ENCODE assay signal across 8 cellular contexts in the genomic region with DNA sequence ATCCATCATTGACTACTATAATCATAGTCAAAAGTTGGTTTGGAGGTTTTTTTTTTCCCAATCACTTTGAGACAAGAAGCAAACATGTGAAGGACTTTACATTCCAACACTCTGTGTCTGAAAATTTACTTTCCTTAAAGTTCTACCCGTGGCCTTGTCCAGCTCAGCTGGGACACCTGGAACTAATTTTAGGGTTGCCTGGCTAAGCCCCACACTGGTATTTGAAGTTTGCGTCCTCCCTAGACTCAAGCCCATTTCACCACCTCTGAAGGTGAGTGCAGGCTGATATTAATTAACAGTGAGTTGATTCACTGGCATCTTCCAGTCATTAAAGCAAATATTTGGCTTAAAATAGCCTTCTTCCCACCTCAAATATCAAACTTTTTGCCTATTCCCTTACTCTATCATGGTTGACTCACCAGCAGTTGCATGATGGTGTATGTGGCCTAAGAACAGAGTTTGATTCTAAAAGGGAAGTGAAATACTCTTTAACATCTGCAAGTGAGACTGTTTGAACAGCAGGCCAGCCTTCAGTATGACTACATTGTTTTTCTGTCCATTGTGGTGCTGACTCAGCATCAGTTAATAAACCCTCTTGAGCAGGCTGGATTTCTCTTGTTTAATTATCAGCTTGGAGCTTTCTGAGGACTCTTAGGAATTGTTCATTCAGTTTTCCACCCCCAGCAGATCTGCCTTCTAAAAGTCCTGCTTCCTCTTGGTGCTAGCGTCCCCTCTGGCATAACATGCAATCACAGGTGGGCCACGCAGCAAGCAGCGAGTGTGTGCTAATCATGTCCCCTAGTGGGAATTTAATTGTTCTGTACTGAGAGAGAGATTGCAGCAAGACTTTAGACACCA. TPM values are rescaled to one million over a fixed set of nuclear protein-coding genes. Genes with fewer than 3 reads are reported as not detected.
DNase-seq lines count a peak whose midpoint lies in the region; ATAC-seq and TF ChIP-seq lines count a peak whose summit lies in the region.

No MANE protein-coding gene starts in this region.

- H3K4me3 Mint-ChIP-seq in IgD-negative memory B cell, result peak overlapping the region; percentile 12 to 98 (median 56)

- H3K36me3 ChIP-seq in right atrium auricular region, result no peaks in the 10 kb centered on the region
- no peaks in the 10 kb centered on the region for H3K36me3 ChIP-seq in GM23248 (ENCODE audit: low read depth)
- H3K36me3 ChIP-seq in esophagus (ENCODE audit: control insufficient read depth in 2 of 2, insufficient read depth in 2 of 2, low read length in 1 of 2), result no peaks in the 10 kb centered on the region
- no peaks in the 10 kb centered on the region for H3K36me3 ChIP-seq in effector memory CD4-positive, alpha-beta T cell (ENCODE audit: control insufficient read depth, insufficient read depth, low read length)

- peak; percentile 33 for ATAC-seq in Right ventricle myocardium superior (ENCODE audit: poor library complexity)

- no peaks in the 10 kb centered on the region for H3K9me3 ChIP-seq in right atrium auricular region
- no peaks in the 10 kb centered on the region for H3K9me3 ChIP-seq in GM23248 (ENCODE audit: low read depth)
- H3K9me3 ChIP-seq in esophagus (ENCODE audit: control insufficient read depth in 2 of 2, insufficient read depth in 1 of 2, low read depth in 1 of 2, low read length in 1 of 2), result no peaks in the 10 kb centered on the region
- no peaks in the 10 kb centered on the region for H3K9me3 ChIP-seq in effector memory CD4-positive, alpha-beta T cell (ENCODE audit: control insufficient read depth, low read length)

- H4K20me1 ChIP-seq in GM23248 (ENCODE audit: insufficient read depth), result no peaks in the 10 kb centered on the region

- no peaks in the 10 kb centered on the region for H3K36me3 Mint-ChIP-seq in IgD-negative memory B cell

- H3K9me2 ChIP-seq in GM23248 (ENCODE audit: insufficient read depth), result no peaks in the 10 kb centered on the region

- H3K4me3 ChIP-seq in right atrium auricular region (no peak overlapping the region), GM23248 (peak overlapping the region; percentile 93), esophagus (ENCODE audit: low read depth in 1 of 2, low read length in 2 of 2) (no peak overlapping the region)
- H3K4me3 ChIP-seq in effector memory CD4-positive, alpha-beta T cell (ENCODE audit: insufficient read depth, low read depth, low read length, poor library complexity, severe bottlenecking), result no peak overlapping the region

- H3K9me3 Mint-ChIP-seq in IgD-negative memory B cell, result no peaks in the 10 kb centered on the region

- DNase-seq in Right ventricle myocardium superior (peak; percentile 43), right atrium auricular region (ENCODE audit: low spot score) (no peak), GM23248 (peak; percentile 90), SIG-M5 treated with dmso at 0.1 percent for 504 hours (lab: John Stamatoyannopoulos, UW; ENCODE audit: unreplicated experiment) (peak; percentile 92), pons (ENCODE audit: low spot score) (peak; percentile 64)
- DNase-seq in effector memory CD4-positive, alpha-beta T cell, result no peak

- H3K27ac ChIP-seq in right atrium auricular region, result no peak overlapping the region
- H3K27ac ChIP-seq in GM23248, result peak overlapping the region; percentile 75
- peak overlapping the region; percentile 91 to 92 for H3K27ac ChIP-seq in esophagus (ENCODE audit: low read depth in 2 of 2, low read length in 1 of 2)
- H3K27ac ChIP-seq in effector memory CD4-positive, alpha-beta T cell (ENCODE audit: insufficient read depth, low read length, poor library complexity, severe bottlenecking), result no peak overlapping the region

- H3K4me2 ChIP-seq in GM23248 (ENCODE audit: unreplicated experiment), result peak overlapping the region; percentile 98

- peak overlapping the region; percentile 75 for H3K9ac ChIP-seq in GM23248

- H3K4me1 Mint-ChIP-seq in IgD-negative memory B cell, result peaks cover 21 to 26% (median 25%) of the 10 kb centered on the region in 3 donors

- peaks cover 3 to 4% of the 10 kb centered on the region in 2 donors for H3K27me3 ChIP-seq in right atrium auricular region
- H3K27me3 ChIP-seq in GM23248 (replicated peaks; ENCODE audit: insufficient read depth), result no peaks in the 10 kb centered on the region
- no peaks in the 10 kb centered on the region for H3K27me3 ChIP-seq in esophagus (ENCODE audit: control insufficient read depth in 1 of 2, insufficient read depth in 2 of 2, low read length in 2 of 2)
- H3K27me3 ChIP-seq in effector memory CD4-positive, alpha-beta T cell (replicated peaks; ENCODE audit: control insufficient read depth, insufficient read depth, low read length, poor library complexity, severe bottlenecking), result no peaks in the 10 kb centered on the region

- H3K27ac Mint-ChIP-seq in IgD-negative memory B cell, result peak overlapping the region; percentile 2 to 86 (median 64)

- peak in 1 of 2 donors; percentile 47 for TF ChIP-seq CTCF in right atrium auricular region (IDR thresholded peaks at IDR 0.05)

- peaks cover 9% of the 10 kb centered on the region for H3K27me3 Mint-ChIP-seq in IgD-negative memory B cell

- H2AFZ ChIP-seq in GM23248, result peak overlapping the region; percentile 91; the same call in 1 of the 2 replicates

- 19 to 25% methylated on average over 5 of the region's 5 CpGs for WGBS in GM23248 (ENCODE audit: low coverage in 1 of 2, low lambda C conversion rate in 2 of 2, missing lambda C conversion rate in 2 of 2), 2 experiments
- 68 to 76% methylated on average over 5 of the region's 5 CpGs for WGBS in esophagus, 2 donors

- intact Hi-C loops in Right ventricle myocardium superior (cut with DNase I), result loop anchor here (10.0 kb wide), 1 partner anchor 90 kb away; no protein-coding TSS in a partner anchor

- in situ Hi-C loops in GM23248 (cut with MboI), result loop anchor here (25.0 kb wide), 1 partner anchor 597 kb away; no protein-coding TSS in a partner anchor

- H3K79me2 ChIP-seq in GM23248 (ENCODE audit: insufficient read depth), result peaks cover 29% of the 10 kb centered on the region

- peaks cover 0 to 26% of the 10 kb centered on the region in 2 donors for H3K4me1 ChIP-seq in right atrium auricular region
- peaks cover 50% of the 10 kb centered on the region for H3K4me1 ChIP-seq in GM23248 (ENCODE audit: insufficient read depth)
- peaks cover 2 to 4% of the 10 kb centered on the region in 2 donors for H3K4me1 ChIP-seq in esophagus (ENCODE audit: control insufficient read depth in 2 of 2, insufficient read depth in 2 of 2, low read length in 1 of 2)
- peaks cover 53% of the 10 kb centered on the region for H3K4me1 ChIP-seq in effector memory CD4-positive, alpha-beta T cell (ENCODE audit: control insufficient read depth, insufficient read depth, low read length, poor library complexity, severe bottlenecking)

- peaks cover 53% of the 10 kb centered on the region for H3F3A ChIP-seq in GM23248 (ENCODE audit: insufficient read depth)

RNA-seq across cellular contexts. Expression of gene PRDM1, which starts 1.8 kb away (rescaled TPM):
- 1.1 TPM for total RNA-seq in Right ventricle myocardium superior
- 1 to 10 TPM; 1.8 to 1.9 TPM for total RNA-seq in right atrium auricular region
- 2.7 and 3.8 TPM in 2 replicates for total RNA-seq in GM23248 (2014; rRNA removed; shearing (Covaris generic))
- polyA plus RNA-seq in GM23248 (2016; fragmentation: Nextera tagmentation; extraction: Ambion mirVana), result 3.5 and 3.9 TPM in 2 replicates
- polyA plus RNA-seq in IgD-negative memory B cell, result 11.0 TPM
- 10 to 100 TPM; 29.7 to 37.6 TPM for polyA plus RNA-seq in esophagus

Comparison
In these comparisons a context has a peak if more than half of its experiments do, and no peak if none do; other contexts are left out.
1. DNase-seq: peak in Right ventricle myocardium superior (single experiment), GM23248 (single experiment), SIG-M5 treated with dmso at 0.1 percent for 504 hours (single experiment) and pons (single experiment); none in right atrium auricular region (single experiment) and effector memory CD4-positive, alpha-beta T cell (0 of 3).
2. H3K27ac ChIP-seq: peak in GM23248 (single experiment) and esophagus (2 of 2); none in right atrium auricular region (0 of 2) and effector memory CD4-positive, alpha-beta T cell (single experiment).